ENCODE assay signal across 1 cellular context in genomic region chr1:1554926-1555915, GRCh38.
TF ChIP-seq lines count a peak whose summit lies in the region.

No MANE protein-coding gene starts in this region.

TF ChIP-seq in A549, 52 proteins besides CTCF, POLR2A, EP300 and RAD21 (continued from another document):
- TF ChIP-seq REST (IDR thresholded peaks at IDR 0.05): no peak
